Comparison of ENCODE assay signal across 10 cellular contexts in genomic region chr1:154142358-154142757, GRCh38. TPM values are rescaled to one million over a fixed set of nuclear protein-coding genes. Genes with fewer than 3 reads are reported as not detected.
"Had no signal": no experiment of that assay in that cellular context is flagged by ENCODE, and none has a peak within 500 bp of the region (broad histone marks: within the 10 kb centered on the region; RNA-seq: fewer than 3 reads in every experiment).

No MANE protein-coding gene starts in this region.

- H3K27ac Mint-ChIP-seq: IgD-negative memory B cell had no signal

- H3K27ac ChIP-seq: HL-60, KMS-11 had no signal

- H3K9me3 Mint-ChIP-seq: IgD-negative memory B cell had no signal

- ATAC-seq: HepG2, K562 had no signal

- DNase-seq: IMR-90, KBM-7, KG1 had no signal

- H3K4me3 Mint-ChIP-seq: IgD-negative memory B cell had no signal

- H3K4me3 ChIP-seq: K562 had no signal

- H3K27me3 Mint-ChIP-seq: IgD-negative memory B cell had no signal

- H3K4me1 Mint-ChIP-seq: IgD-negative memory B cell had no signal

RNA-seq across cellular contexts. Expression of gene NUP210L, which starts 12.5 kb away (rescaled TPM):
- total RNA-seq: HepG2, HT-29, HT1080 had no signal
